Comparison of ENCODE assay signal across 21 cellular contexts in genomic region chr6:12345694-12346058, GRCh38. TPM values are rescaled to one million over a fixed set of nuclear protein-coding genes. Genes with fewer than 3 reads are reported as not detected.
"Had no signal": no experiment of that assay in that cellular context is flagged by ENCODE, and none has a peak within 500 bp of the region (broad histone marks: within the 10 kb centered on the region; RNA-seq: fewer than 3 reads in every experiment).

No MANE protein-coding gene starts in this region.

- H3K27me3 ChIP-seq: breast epithelium, esophagus squamous epithelium, thyroid gland had no signal

- H3K9me3 ChIP-seq: esophagus squamous epithelium, thyroid gland had no signal

- ATAC-seq: activated CD4-positive, CD25-positive, alpha-beta regulatory T cell treated with anti-CD3 and anti-CD28 coated beads, Interleukin-2, amount 50 U/mL, for 24 hours; activated CD8-positive, alpha-beta T cell treated with anti-CD3 and anti-CD28 coated beads, Interleukin-2, amount 10 ng/mL, durations not matched to agents 7 days and 5 days; left lobe of liver; stimulated activated effector memory CD8-positive, alpha-beta T cell treated with anti-CD3 and anti-CD28 coated beads, Interleukin-12 subunit alpha, Interleukin-12 subunit beta, amount 100 ng/mL, for 72 hours had no signal

- H3K4me3 ChIP-seq: breast epithelium, esophagus squamous epithelium, lung, thyroid gland had no signal

- H3K4me1 ChIP-seq: breast epithelium, thyroid gland had no signal

- FAIRE-seq: endothelial cell of umbilical vein, frontal cortex, keratinocyte, small intestine had no signal

- H3K36me3 ChIP-seq: breast epithelium, esophagus squamous epithelium, thyroid gland had no signal

- H3K27ac ChIP-seq: breast epithelium, esophagus squamous epithelium, thyroid gland had no signal

- DNase-seq: activated CD4-positive, alpha-beta T cell treated with anti-CD3 and anti-CD28 coated beads, Interleukin-2, amount 10 ng/mL, durations not matched to agents 7 days and 5 days; activated CD8-positive, alpha-beta T cell treated with anti-CD3 and anti-CD28 coated beads, Interleukin-2, amount 10 ng/mL, durations not matched to agents 7 days and 5 days; activated naive CD4-positive, alpha-beta T cell treated with anti-CD3 and anti-CD28 coated beads for 36 hours; activated T-cell treated with anti-CD3 and anti-CD28 coated beads, Interleukin-2, amount 50 U/mL, for 24 hours; anterior cingulate cortex; cerebellar nuclear complex; effector memory CD4-positive, alpha-beta T cell; esophagus squamous epithelium; occipital lobe; small intestine; stimulated activated CD4-positive, alpha-beta T cell treated with anti-CD3 and anti-CD28 coated beads, Interleukin-15, amount 100 ng/mL, for 24 hours; stimulated activated CD4-positive, alpha-beta T cell treated with anti-CD3 and anti-CD28 coated beads, Interleukin-2, amount 100 ng/mL, for 48 hours; thyroid gland had no signal

RNA-seq across cellular contexts. Expression of gene EDN1, which starts 55.5 kb away (rescaled TPM):
- total RNA-seq: activated CD8-positive, alpha-beta T cell treated with anti-CD3 and anti-CD28 coated beads, Interleukin-2, amount 10 ng/mL, durations not matched to agents 7 days and 5 days had no signal
